Comparison of ENCODE assay signal across 18 cellular contexts in genomic region chr17:49656247-49656646, GRCh38. TPM values are rescaled to one million over a fixed set of nuclear protein-coding genes. Genes with fewer than 3 reads are reported as not detected.
DNase-seq lines count a peak whose midpoint lies in the region; ATAC-seq and TF ChIP-seq lines count a peak whose summit lies in the region.
"Had no signal": no experiment of that assay in that cellular context is flagged by ENCODE, and none has a peak within 500 bp of the region (broad histone marks: within the 10 kb centered on the region; RNA-seq: fewer than 3 reads in every experiment).

No MANE protein-coding gene starts in this region.

- ATAC-seq in left ventricle myocardium superior (peak; percentile 57), Right ventricle myocardium inferior (no peak), GM21723 (IDR thresholded peaks at IDR 0.05; ENCODE audit: unreplicated experiment) (no peak)

- intact Hi-C loops in left ventricle myocardium superior (cut with micrococcal nuclease) = no loop called here
- intact Hi-C loops in Right ventricle myocardium inferior (cut with DNase I) = no loop called here

- no peak for DNase-seq in left ventricle myocardium superior
- DNase-seq in Right ventricle myocardium inferior (ENCODE audit: missing footprints) = no peak
- peak; percentile 16 for DNase-seq in OCI-M1 (lab: John Stamatoyannopoulos, UW)
- no peak for DNase-seq in endothelial cell (ENCODE audit: low spot score)
- no peak for DNase-seq in NCI-H2081 (lab: John Stamatoyannopoulos, UW)
- DNase-seq in epidermal melanocyte (ENCODE audit: insufficient read length, low spot score) = no peak
- DNase-seq: ACHN, AML-193, Caco-2, DMS53, H9, MV-4-11, NCI-H1417 treated with DMSO at 0.1 percent for 48 hours, NCI-H1930, NCI-H2171, NCI-H446, NCI-H69 had no signal

- H3K27ac Mint-ChIP-seq in endothelial cell (ENCODE audit: unreplicated experiment) = peak overlapping the region; percentile 33

- H3K4me3 Mint-ChIP-seq in endothelial cell (ENCODE audit: unreplicated experiment) = no peak overlapping the region
- H3K4me3 Mint-ChIP-seq: H9 had no signal

- peaks cover 11% of the 10 kb centered on the region for H3K36me3 Mint-ChIP-seq in endothelial cell (ENCODE audit: low read depth, unreplicated experiment)

- TF ChIP-seq CTCF in endothelial cell (IDR thresholded peaks at IDR 0.05; ENCODE audit: unreplicated experiment) = no peak

- peaks cover 19% of the 10 kb centered on the region for H3K4me1 Mint-ChIP-seq in endothelial cell (ENCODE audit: unreplicated experiment)
- H3K4me1 Mint-ChIP-seq: H9 had no signal

- no peaks in the 10 kb centered on the region for H3K9me3 Mint-ChIP-seq in endothelial cell (ENCODE audit: unreplicated experiment)
- H3K9me3 Mint-ChIP-seq: H9 had no signal

- H3K27me3 Mint-ChIP-seq in endothelial cell (ENCODE audit: unreplicated experiment) = no peaks in the 10 kb centered on the region

RNA-seq across cellular contexts. Expression of gene SPOP, which starts 21.6 kb away (rescaled TPM):
- total RNA-seq in left ventricle myocardium superior = 77.8 TPM
- 73.1 TPM for total RNA-seq in Right ventricle myocardium inferior
- total RNA-seq in endothelial cell (ENCODE audit: unreplicated experiment) = 55.6 TPM

RNA-seq across cellular contexts. Expression of gene SLC35B1, which starts 51.5 kb away (rescaled TPM):
- total RNA-seq in left ventricle myocardium superior (61.5 TPM), Right ventricle myocardium inferior (59.3 TPM), endothelial cell (ENCODE audit: unreplicated experiment) (84.3 TPM)
